Comparison of ENCODE assay signal across 1 cellular context in the genomic region with DNA sequence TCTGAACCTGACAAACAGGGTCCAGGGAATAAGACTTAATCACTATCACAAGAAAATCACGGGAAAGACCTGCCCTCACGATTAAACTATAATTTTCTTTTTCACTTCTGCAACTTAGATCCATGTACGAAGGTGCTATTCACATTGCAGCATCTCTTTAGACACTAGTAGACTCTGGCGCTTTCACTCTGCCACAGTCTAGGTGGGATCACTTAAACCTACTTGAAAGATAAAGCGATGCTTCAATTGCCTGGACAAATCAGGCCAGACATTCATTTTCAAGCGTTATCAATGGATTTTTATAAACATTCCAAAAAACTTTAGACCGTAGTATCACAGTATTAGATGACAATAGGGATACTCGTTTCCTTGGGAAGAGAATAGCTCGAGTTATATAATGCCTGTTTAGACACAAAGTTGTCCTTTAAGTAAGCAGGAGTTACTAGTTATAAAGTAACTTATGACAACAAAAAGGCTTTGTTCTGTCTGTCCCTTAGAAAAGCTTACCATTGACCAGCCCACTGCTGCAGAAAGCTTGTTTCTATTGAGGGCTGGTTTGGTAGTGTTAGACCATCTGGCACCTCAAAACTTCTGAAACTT.
TF ChIP-seq lines count a peak whose summit lies in the region.

No MANE protein-coding gene starts in this region.

TF ChIP-seq in HepG2, 621 proteins besides CTCF, POLR2A, EP300 and RAD21 (continued from another document and continues in another):
- TF ChIP-seq, protein P1, sequence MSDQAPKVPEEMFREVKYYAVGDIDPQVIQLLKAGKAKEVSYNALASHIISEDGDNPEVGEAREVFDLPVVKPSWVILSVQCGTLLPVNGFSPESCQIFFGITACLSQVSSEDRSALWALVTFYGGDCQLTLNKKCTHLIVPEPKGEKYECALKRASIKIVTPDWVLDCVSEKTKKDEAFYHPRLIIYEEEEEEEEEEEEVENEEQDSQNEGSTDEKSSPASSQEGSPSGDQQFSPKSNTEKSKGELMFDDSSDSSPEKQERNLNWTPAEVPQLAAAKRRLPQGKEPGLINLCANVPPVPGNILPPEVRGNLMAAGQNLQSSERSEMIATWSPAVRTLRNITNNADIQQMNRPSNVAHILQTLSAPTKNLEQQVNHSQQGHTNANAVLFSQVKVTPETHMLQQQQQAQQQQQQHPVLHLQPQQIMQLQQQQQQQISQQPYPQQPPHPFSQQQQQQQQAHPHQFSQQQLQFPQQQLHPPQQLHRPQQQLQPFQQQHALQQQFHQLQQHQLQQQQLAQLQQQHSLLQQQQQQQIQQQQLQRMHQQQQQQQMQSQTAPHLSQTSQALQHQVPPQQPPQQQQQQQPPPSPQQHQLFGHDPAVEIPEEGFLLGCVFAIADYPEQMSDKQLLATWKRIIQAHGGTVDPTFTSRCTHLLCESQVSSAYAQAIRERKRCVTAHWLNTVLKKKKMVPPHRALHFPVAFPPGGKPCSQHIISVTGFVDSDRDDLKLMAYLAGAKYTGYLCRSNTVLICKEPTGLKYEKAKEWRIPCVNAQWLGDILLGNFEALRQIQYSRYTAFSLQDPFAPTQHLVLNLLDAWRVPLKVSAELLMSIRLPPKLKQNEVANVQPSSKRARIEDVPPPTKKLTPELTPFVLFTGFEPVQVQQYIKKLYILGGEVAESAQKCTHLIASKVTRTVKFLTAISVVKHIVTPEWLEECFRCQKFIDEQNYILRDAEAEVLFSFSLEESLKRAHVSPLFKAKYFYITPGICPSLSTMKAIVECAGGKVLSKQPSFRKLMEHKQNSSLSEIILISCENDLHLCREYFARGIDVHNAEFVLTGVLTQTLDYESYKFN (CRISPR knock-in tag; conservative IDR thresholded peaks at IDR 0.05), result peak; percentile 80
- TF ChIP-seq NR2F2 (IDR thresholded peaks at IDR 0.05; ENCODE audit: borderline replicate concordance, low read depth), result 0 out of 2 replicates have a peak, but pooled peaks have one; percentile 24
- peak; percentile 43; the same call in 1 of the 2 replicates for TF ChIP-seq POLR2G (IDR thresholded peaks at IDR 0.05; ENCODE audit: low read depth, low read length)
- TF ChIP-seq, protein P2, sequence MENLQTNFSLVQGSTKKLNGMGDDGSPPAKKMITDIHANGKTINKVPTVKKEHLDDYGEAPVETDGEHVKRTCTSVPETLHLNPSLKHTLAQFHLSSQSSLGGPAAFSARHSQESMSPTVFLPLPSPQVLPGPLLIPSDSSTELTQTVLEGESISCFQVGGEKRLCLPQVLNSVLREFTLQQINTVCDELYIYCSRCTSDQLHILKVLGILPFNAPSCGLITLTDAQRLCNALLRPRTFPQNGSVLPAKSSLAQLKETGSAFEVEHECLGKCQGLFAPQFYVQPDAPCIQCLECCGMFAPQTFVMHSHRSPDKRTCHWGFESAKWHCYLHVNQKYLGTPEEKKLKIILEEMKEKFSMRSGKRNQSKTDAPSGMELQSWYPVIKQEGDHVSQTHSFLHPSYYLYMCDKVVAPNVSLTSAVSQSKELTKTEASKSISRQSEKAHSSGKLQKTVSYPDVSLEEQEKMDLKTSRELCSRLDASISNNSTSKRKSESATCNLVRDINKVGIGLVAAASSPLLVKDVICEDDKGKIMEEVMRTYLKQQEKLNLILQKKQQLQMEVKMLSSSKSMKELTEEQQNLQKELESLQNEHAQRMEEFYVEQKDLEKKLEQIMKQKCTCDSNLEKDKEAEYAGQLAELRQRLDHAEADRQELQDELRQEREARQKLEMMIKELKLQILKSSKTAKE (CRISPR knock-in tag; IDR thresholded peaks at IDR 0.05; ENCODE audit: borderline replicate concordance), result no peak
- TF ChIP-seq RAD51 (IDR thresholded peaks at IDR 0.05; ENCODE audit: borderline replicate concordance), result no peak
- no peak for TF ChIP-seq HMG20B (CRISPR knock-in tag; conservative IDR thresholded peaks at IDR 0.05)
- TF ChIP-seq FOXK2 (IDR thresholded peaks at IDR 0.05), result peak; percentile 34; the same call in 1 of the 2 replicates
- TF ChIP-seq, protein P3, sequence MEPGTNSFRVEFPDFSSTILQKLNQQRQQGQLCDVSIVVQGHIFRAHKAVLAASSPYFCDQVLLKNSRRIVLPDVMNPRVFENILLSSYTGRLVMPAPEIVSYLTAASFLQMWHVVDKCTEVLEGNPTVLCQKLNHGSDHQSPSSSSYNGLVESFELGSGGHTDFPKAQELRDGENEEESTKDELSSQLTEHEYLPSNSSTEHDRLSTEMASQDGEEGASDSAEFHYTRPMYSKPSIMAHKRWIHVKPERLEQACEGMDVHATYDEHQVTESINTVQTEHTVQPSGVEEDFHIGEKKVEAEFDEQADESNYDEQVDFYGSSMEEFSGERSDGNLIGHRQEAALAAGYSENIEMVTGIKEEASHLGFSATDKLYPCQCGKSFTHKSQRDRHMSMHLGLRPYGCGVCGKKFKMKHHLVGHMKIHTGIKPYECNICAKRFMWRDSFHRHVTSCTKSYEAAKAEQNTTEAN (CRISPR knock-in tag; conservative IDR thresholded peaks at IDR 0.05), result 0 out of 2 replicates have a peak, but pooled peaks have one; percentile 46
- TF ChIP-seq SAP130 (CRISPR knock-in tag; IDR thresholded peaks at IDR 0.05; ENCODE audit: low read depth), result peak; percentile 22; the same call in 1 of the 2 replicates
- no peak for TF ChIP-seq FOXA1 (IDR thresholded peaks at IDR 0.05)
- TF ChIP-seq FOXA1 (CRISPR knock-in tag; IDR thresholded peaks at IDR 0.05), result peak; percentile 52; the same call in 1 of the 2 replicates
- peak; percentile 49; the same call in 1 of the 2 replicates for TF ChIP-seq FOXO1 (CRISPR knock-in tag; IDR thresholded peaks at IDR 0.05)
- no peak for TF ChIP-seq ZNF747 (CRISPR knock-in tag; IDR thresholded peaks at IDR 0.05; ENCODE audit: borderline replicate concordance)
- 0 out of 2 replicates have a peak, but pooled peaks have one; percentile 51 for TF ChIP-seq NKX3-1 (CRISPR knock-in tag; IDR thresholded peaks at IDR 0.05)
- TF ChIP-seq ZNF264 (CRISPR knock-in tag; IDR thresholded peaks at IDR 0.05), result no peak
- TF ChIP-seq NR2C2 (CRISPR knock-in tag; IDR thresholded peaks at IDR 0.05; ENCODE audit: borderline replicate concordance), result peak; percentile 47; the same call in 1 of the 2 replicates
- TF ChIP-seq ZNF263 (CRISPR knock-in tag; IDR thresholded peaks at IDR 0.05), result no peak
- TF ChIP-seq CREM (IDR thresholded peaks at IDR 0.05), result peak; percentile 68
- no peak for TF ChIP-seq CREM (CRISPR knock-in tag; IDR thresholded peaks at IDR 0.05)
- no peak for TF ChIP-seq SOX6 (IDR thresholded peaks at IDR 0.05)
- TF ChIP-seq SOX6 (CRISPR knock-in tag; IDR thresholded peaks at IDR 0.05), result peak; percentile 99
- TF ChIP-seq ATF1 (CRISPR knock-in tag; IDR thresholded peaks at IDR 0.05), result peak; percentile 35; the same call in 1 of the 2 replicates
- TF ChIP-seq TP53 (CRISPR knock-in tag; conservative IDR thresholded peaks at IDR 0.05), result no peak
- TF ChIP-seq, protein P4, sequence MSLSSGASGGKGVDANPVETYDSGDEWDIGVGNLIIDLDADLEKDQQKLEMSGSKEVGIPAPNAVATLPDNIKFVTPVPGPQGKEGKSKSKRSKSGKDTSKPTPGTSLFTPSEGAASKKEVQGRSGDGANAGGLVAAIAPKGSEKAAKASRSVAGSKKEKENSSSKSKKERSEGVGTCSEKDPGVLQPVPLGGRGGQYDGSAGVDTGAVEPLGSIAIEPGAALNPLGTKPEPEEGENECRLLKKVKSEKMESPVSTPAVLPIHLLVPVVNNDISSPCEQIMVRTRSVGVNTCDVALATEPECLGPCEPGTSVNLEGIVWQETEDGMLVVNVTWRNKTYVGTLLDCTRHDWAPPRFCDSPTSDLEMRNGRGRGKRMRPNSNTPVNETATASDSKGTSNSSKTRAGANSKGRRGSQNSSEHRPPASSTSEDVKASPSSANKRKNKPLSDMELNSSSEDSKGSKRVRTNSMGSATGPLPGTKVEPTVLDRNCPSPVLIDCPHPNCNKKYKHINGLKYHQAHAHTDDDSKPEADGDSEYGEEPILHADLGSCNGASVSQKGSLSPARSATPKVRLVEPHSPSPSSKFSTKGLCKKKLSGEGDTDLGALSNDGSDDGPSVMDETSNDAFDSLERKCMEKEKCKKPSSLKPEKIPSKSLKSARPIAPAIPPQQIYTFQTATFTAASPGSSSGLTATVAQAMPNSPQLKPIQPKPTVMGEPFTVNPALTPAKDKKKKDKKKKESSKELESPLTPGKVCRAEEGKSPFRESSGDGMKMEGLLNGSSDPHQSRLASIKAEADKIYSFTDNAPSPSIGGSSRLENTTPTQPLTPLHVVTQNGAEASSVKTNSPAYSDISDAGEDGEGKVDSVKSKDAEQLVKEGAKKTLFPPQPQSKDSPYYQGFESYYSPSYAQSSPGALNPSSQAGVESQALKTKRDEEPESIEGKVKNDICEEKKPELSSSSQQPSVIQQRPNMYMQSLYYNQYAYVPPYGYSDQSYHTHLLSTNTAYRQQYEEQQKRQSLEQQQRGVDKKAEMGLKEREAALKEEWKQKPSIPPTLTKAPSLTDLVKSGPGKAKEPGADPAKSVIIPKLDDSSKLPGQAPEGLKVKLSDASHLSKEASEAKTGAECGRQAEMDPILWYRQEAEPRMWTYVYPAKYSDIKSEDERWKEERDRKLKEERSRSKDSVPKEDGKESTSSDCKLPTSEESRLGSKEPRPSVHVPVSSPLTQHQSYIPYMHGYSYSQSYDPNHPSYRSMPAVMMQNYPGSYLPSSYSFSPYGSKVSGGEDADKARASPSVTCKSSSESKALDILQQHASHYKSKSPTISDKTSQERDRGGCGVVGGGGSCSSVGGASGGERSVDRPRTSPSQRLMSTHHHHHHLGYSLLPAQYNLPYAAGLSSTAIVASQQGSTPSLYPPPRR (CRISPR knock-in tag; IDR thresholded peaks at IDR 0.05; ENCODE audit: borderline replicate concordance), result peak; percentile 62; the same call in 1 of the 2 replicates
- peak; percentile 54; the same call in 1 of the 2 replicates for TF ChIP-seq HOXA5 (CRISPR knock-in tag; IDR thresholded peaks at IDR 0.05)
- TF ChIP-seq ZMYM2 (CRISPR knock-in tag; IDR thresholded peaks at IDR 0.05), result no peak
- TF ChIP-seq, protein P5, sequence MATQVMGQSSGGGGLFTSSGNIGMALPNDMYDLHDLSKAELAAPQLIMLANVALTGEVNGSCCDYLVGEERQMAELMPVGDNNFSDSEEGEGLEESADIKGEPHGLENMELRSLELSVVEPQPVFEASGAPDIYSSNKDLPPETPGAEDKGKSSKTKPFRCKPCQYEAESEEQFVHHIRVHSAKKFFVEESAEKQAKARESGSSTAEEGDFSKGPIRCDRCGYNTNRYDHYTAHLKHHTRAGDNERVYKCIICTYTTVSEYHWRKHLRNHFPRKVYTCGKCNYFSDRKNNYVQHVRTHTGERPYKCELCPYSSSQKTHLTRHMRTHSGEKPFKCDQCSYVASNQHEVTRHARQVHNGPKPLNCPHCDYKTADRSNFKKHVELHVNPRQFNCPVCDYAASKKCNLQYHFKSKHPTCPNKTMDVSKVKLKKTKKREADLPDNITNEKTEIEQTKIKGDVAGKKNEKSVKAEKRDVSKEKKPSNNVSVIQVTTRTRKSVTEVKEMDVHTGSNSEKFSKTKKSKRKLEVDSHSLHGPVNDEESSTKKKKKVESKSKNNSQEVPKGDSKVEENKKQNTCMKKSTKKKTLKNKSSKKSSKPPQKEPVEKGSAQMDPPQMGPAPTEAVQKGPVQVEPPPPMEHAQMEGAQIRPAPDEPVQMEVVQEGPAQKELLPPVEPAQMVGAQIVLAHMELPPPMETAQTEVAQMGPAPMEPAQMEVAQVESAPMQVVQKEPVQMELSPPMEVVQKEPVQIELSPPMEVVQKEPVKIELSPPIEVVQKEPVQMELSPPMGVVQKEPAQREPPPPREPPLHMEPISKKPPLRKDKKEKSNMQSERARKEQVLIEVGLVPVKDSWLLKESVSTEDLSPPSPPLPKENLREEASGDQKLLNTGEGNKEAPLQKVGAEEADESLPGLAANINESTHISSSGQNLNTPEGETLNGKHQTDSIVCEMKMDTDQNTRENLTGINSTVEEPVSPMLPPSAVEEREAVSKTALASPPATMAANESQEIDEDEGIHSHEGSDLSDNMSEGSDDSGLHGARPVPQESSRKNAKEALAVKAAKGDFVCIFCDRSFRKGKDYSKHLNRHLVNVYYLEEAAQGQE (IDR thresholded peaks at IDR 0.05; ENCODE audit: borderline replicate concordance in 1 of 2, low read depth in 1 of 2, low read length in 2 of 2), result 0 out of 4 replicates have a peak, but pooled peaks of 1 of the 2 experiments have one; percentile 24
- TF ChIP-seq ZSCAN29 (CRISPR knock-in tag; conservative IDR thresholded peaks at IDR 0.05), result 0 out of 2 replicates have a peak, but pooled peaks have one; percentile 78
- TF ChIP-seq SAFB2 (CRISPR knock-in tag; IDR thresholded peaks at IDR 0.05; ENCODE audit: borderline replicate concordance, low read depth), result no peak; the same call in 1 of the 2 replicates
- no peak for TF ChIP-seq ZNF766 (CRISPR knock-in tag; IDR thresholded peaks at IDR 0.05; ENCODE audit: borderline replicate concordance)
- TF ChIP-seq, protein P6, sequence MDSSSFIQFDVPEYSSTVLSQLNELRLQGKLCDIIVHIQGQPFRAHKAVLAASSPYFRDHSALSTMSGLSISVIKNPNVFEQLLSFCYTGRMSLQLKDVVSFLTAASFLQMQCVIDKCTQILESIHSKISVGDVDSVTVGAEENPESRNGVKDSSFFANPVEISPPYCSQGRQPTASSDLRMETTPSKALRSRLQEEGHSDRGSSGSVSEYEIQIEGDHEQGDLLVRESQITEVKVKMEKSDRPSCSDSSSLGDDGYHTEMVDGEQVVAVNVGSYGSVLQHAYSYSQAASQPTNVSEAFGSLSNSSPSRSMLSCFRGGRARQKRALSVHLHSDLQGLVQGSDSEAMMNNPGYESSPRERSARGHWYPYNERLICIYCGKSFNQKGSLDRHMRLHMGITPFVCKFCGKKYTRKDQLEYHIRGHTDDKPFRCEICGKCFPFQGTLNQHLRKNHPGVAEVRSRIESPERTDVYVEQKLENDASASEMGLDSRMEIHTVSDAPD (CRISPR knock-in tag; IDR thresholded peaks at IDR 0.05), result peak; percentile 66; the same call in 1 of the 2 replicates
- TF ChIP-seq NR2F1 (CRISPR knock-in tag; IDR thresholded peaks at IDR 0.05), result no peak
- no peak for TF ChIP-seq ZNF839 (CRISPR knock-in tag; IDR thresholded peaks at IDR 0.05; ENCODE audit: borderline replicate concordance)
- TF ChIP-seq SOX13 (IDR thresholded peaks at IDR 0.05), result peak; percentile 80; the same call in 1 of the 2 replicates
- TF ChIP-seq SOX13 (CRISPR knock-in tag; conservative IDR thresholded peaks at IDR 0.05 in 1 of 2, IDR thresholded peaks at IDR 0.05 in 1 of 2), result peak in 1 of 2 experiments; percentile 99; a peak in 2 of 4 replicates
- peak; percentile 66; the same call in 1 of the 2 replicates for TF ChIP-seq HMG20A (CRISPR knock-in tag; IDR thresholded peaks at IDR 0.05; ENCODE audit: borderline replicate concordance)
- TF ChIP-seq MED1 (CRISPR knock-in tag; IDR thresholded peaks at IDR 0.05), result peak; percentile 58
- peak; percentile 57; the same call in 1 of the 2 replicates for TF ChIP-seq SMYD3 (CRISPR knock-in tag; IDR thresholded peaks at IDR 0.05)
- no peak for TF ChIP-seq JDP2 (CRISPR knock-in tag; IDR thresholded peaks at IDR 0.05; ENCODE audit: borderline replicate concordance)
- no peak for TF ChIP-seq FOXP1 (IDR thresholded peaks at IDR 0.05)
- TF ChIP-seq FOXP1 (CRISPR knock-in tag; IDR thresholded peaks at IDR 0.05), result peak; percentile 96
- TF ChIP-seq, protein P7, sequence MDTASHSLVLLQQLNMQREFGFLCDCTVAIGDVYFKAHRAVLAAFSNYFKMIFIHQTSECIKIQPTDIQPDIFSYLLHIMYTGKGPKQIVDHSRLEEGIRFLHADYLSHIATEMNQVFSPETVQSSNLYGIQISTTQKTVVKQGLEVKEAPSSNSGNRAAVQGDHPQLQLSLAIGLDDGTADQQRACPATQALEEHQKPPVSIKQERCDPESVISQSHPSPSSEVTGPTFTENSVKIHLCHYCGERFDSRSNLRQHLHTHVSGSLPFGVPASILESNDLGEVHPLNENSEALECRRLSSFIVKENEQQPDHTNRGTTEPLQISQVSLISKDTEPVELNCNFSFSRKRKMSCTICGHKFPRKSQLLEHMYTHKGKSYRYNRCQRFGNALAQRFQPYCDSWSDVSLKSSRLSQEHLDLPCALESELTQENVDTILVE (CRISPR knock-in tag; IDR thresholded peaks at IDR 0.05), result 0 out of 2 replicates have a peak, but pooled peaks have one; percentile 23
